8 cellular contexts compared by ENCODE assay signal in genomic region chr1:206470692-206471414, GRCh38. TPM values are rescaled to one million over a fixed set of nuclear protein-coding genes. Genes with fewer than 3 reads are reported as not detected.
DNase-seq lines count a peak whose midpoint lies in the region; ATAC-seq, FAIRE-seq and TF ChIP-seq lines count a peak whose summit lies in the region.

No MANE protein-coding gene starts in this region.

- no peak for TF ChIP-seq CTCF in RWPE1 (conservative IDR thresholded peaks at IDR 0.05; ENCODE audit: low read depth)
- TF ChIP-seq CTCF in astrocyte of the cerebellum (IDR thresholded peaks at IDR 0.05; ENCODE audit: low read depth, low read length, missing control alignments), result no peak
- TF ChIP-seq CTCF in keratinocyte (optimal IDR thresholded peaks at IDR 0.05 in 1 of 3, IDR thresholded peaks at IDR 0.05 in 1 of 3, conservative IDR thresholded peaks at IDR 0.05 in 1 of 3; ENCODE audit: extremely low read depth in 1 of 3, insufficient read depth in 2 of 3, low read length in 3 of 3), result no peak

- peaks cover 3 to 5% of the 10 kb centered on the region in 2 experiments for H3K36me3 ChIP-seq in keratinocyte (ENCODE audit: control insufficient read depth in 2 of 2, extremely low read depth in 1 of 2, insufficient read depth in 2 of 2, low read length in 2 of 2)

- peak overlapping the region; percentile 64 for H3K9ac ChIP-seq in keratinocyte (ENCODE audit: control insufficient read depth, extremely low read depth, insufficient read depth, low read length)

- H3K27ac ChIP-seq in RWPE1, result peak overlapping the region; percentile 74
- H3K27ac ChIP-seq in keratinocyte (ENCODE audit: control insufficient read depth, insufficient read depth, low read length), result peak overlapping the region; percentile 33

- peaks cover 20% of the 10 kb centered on the region for H3K4me1 ChIP-seq in keratinocyte (ENCODE audit: control insufficient read depth, extremely low read depth, insufficient read depth, low read length)

- no peaks in the 10 kb centered on the region for H3K9me1 ChIP-seq in keratinocyte (ENCODE audit: control insufficient read depth, extremely low read depth, insufficient read depth, low read length)

- H3K4me3 ChIP-seq in astrocyte of the cerebellum (ENCODE audit: low read depth, low read length), result peak overlapping the region; percentile 68
- peak overlapping the region; percentile 71 to 80 (median 73) for H3K4me3 ChIP-seq in keratinocyte (ENCODE audit: control insufficient read depth in 2 of 3, extremely low read depth in 1 of 3, insufficient read depth in 2 of 3, low read depth in 1 of 3, low read length in 3 of 3)

- peak overlapping the region; percentile 81 for H3K4me2 ChIP-seq in keratinocyte (ENCODE audit: control insufficient read depth, extremely low read depth, insufficient read depth, low read depth, low read length)

- no peaks in the 10 kb centered on the region for H3K79me2 ChIP-seq in keratinocyte (ENCODE audit: control insufficient read depth, insufficient read depth, low read length)

- ATAC-seq in HG02938 (IDR thresholded peaks at IDR 0.05; ENCODE audit: unreplicated experiment) (peak; percentile 5), HG02884 (IDR thresholded peaks at IDR 0.05; ENCODE audit: unreplicated experiment) (no peak)

- no peaks in the 10 kb centered on the region for H3K9me3 ChIP-seq in keratinocyte (ENCODE audit: control insufficient read depth, low read depth, low read length)

- CTCF ChIA-PET in RWPE1 (lab: Yijun Ruan, JAX), result interaction anchor here (0.7 to 3.5 kb wide), 5 partner anchors 9 to 273 kb away, joined by 4 to 46 read pairs (median 7); no protein-coding TSS in a partner anchor

- no peak for FAIRE-seq in keratinocyte (lab: Jason Lieb, UNC)

- dilution Hi-C loops in keratinocyte (cut with MboI; ENCODE audit: extremely low pct_ligation_motif_present, low sequenced_read_pairs), result no loop called here

- H2AFZ ChIP-seq in keratinocyte (ENCODE audit: control insufficient read depth, low read length), result peak overlapping the region; percentile 84

- in situ Hi-C loops in astrocyte of the cerebellum (cut with HindIII; ENCODE audit: low sequenced_read_pairs), result no loop called here

- DNase-seq in SHP77 (lab: John Stamatoyannopoulos, UW) (peak; percentile 2 to 19), SHP77 treated with DMSO at 0.1 percent for 48 hours (lab: John Stamatoyannopoulos, UW) (no peak), RWPE1 (ENCODE audit: low spot score) (peak; percentile 60), astrocyte of the cerebellum (ENCODE audit: low read depth) (peak; percentile 34), keratinocyte (ENCODE audit: low read depth, low spot score) (no peak)
- DNase-seq in stimulated activated CD8-positive, alpha-beta memory T cell treated with anti-CD3 and anti-CD28 coated beads, Interleukin-2, amount 100 ng/mL, for 48 hours (ENCODE audit: low read depth in 2 of 2), result peak; percentile 36 to 44

- H4K20me1 ChIP-seq in keratinocyte (ENCODE audit: control insufficient read depth, extremely low read depth, insufficient read depth, low read length), result no peaks in the 10 kb centered on the region

- POLR2A ChIA-PET in RWPE1 (lab: Yijun Ruan, JAX; ENCODE audit: low non-redundant PET), result interaction anchor here (1.2 to 1.4 kb wide), 2 partner anchors 9 to 11 kb away, joined by 3 to 4 read pairs; no protein-coding TSS in a partner anchor

- H3K27me3 ChIP-seq in keratinocyte (ENCODE audit: control insufficient read depth, extremely low read depth, insufficient read depth, low read length), result no peaks in the 10 kb centered on the region

RNA-seq across cellular contexts. Expression of gene IKBKE, which starts 0.6 kb away (rescaled TPM):
- 8.2 to 10.5 TPM (median 8.9 TPM) in 3 replicates for polyA plus RNA-seq in keratinocyte
- polyA plus RNA-seq in keratinocyte (2011; ENCODE audit: low read depth), result 2.0 TPM
- 6.3 and 9.3 TPM in 2 replicates for polyA plus RNA-seq in keratinocyte (2011; cell fraction: cytosol; rRNA removed)
- 12.2 and 13.0 TPM in 2 replicates for polyA plus RNA-seq in keratinocyte (2011; cell fraction: nucleus; rRNA removed)
- 3.1 and 11.8 TPM in 2 replicates for polyA plus RNA-seq in keratinocyte (2012; ENCODE audit: low replicate concordance)
- 14.6 to 17.9 TPM (median 14.9 TPM) in 3 replicates for polyA minus RNA-seq in keratinocyte
- 9.4 TPM for polyA minus RNA-seq in keratinocyte (2011; cell fraction: cytosol; rRNA and poly(A)+ RNA removed)
- polyA minus RNA-seq in keratinocyte (2011; cell fraction: nucleus; rRNA and poly(A)+ RNA removed), result 7.8 and 9.0 TPM in 2 replicates

RNA-seq across cellular contexts. Expression of gene RASSF5, which starts 36.5 kb away (rescaled TPM):
- polyA plus RNA-seq in keratinocyte, result 2.1 to 2.5 TPM (median 2.4 TPM) in 3 replicates
- polyA plus RNA-seq in keratinocyte (2011; ENCODE audit: low read depth), result 16.8 TPM
- polyA plus RNA-seq in keratinocyte (2011; cell fraction: cytosol; rRNA removed), result 2.6 and 3.1 TPM in 2 replicates
- 5.8 and 5.9 TPM in 2 replicates for polyA plus RNA-seq in keratinocyte (2011; cell fraction: nucleus; rRNA removed)
- polyA plus RNA-seq in keratinocyte (2012; ENCODE audit: low replicate concordance), result 2.0 and 28.9 TPM in 2 replicates
- polyA minus RNA-seq in keratinocyte, result 3.2 to 6.7 TPM (median 3.9 TPM) in 3 replicates
- 4.4 TPM for polyA minus RNA-seq in keratinocyte (2011; cell fraction: cytosol; rRNA and poly(A)+ RNA removed)
- 3.1 and 6.7 TPM in 2 replicates for polyA minus RNA-seq in keratinocyte (2011; cell fraction: nucleus; rRNA and poly(A)+ RNA removed)

Comparison
In these comparisons a context has a peak if more than half of its experiments do, and no peak if none do; other contexts are left out.
1. DNase-seq: peak in SHP77 (2 of 2), RWPE1 (single experiment), astrocyte of the cerebellum (single experiment) and stimulated activated CD8-positive, alpha-beta memory T cell treated with anti-CD3 and anti-CD28 coated beads, Interleukin-2, amount 100 ng/mL, for 48 hours (2 of 2); none in SHP77 treated with DMSO at 0.1 percent for 48 hours (single experiment) and keratinocyte (single experiment).